Comparison of ENCODE assay signal across 8 cellular contexts in the genomic region with DNA sequence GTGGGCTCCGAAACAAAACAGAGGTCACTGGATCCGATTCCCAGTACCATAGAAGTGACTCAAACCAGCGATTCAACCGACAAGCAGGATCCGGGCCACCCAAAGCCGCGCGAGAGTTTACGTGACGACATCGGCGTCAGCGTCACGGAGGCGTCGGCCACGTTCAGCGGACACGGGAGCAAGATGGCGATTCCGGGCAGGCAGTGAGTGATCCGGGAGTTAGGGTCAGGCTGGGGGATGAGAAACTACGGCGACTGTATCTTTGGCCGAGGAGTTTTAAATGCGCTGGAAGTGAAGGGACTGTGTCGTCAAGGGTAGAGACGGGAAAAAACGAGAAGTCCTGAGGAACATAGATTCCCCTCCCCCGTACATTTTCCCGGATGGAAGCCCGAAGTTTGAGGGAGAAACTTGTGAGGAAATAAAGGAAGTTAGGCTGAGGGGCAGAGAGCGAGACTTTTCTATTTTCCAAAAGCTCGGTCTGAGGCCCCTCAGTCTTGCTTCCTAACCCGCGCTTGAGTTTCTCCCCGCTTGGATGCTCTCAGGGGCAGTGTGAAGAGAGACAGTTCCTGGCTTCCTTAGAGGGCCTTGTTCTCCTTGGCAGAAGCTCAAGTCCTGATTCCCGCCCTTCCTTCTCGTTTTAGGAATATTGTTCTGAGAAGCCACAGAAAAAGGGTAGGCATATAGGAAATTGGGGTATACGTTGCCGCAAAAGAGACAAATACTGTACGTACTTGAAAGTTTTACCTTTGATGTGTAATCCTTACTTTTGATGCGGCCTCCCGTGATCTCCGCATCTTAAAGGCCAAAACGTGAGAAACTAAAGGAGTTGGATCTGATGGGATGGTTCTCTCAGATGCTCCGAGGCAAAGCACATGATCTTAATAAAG. TPM values are rescaled to one million over a fixed set of nuclear protein-coding genes. Genes with fewer than 3 reads are reported as not detected.
DNase-seq lines count a peak whose midpoint lies in the region; ATAC-seq lines count a peak whose summit lies in the region.

A gene with protein sequence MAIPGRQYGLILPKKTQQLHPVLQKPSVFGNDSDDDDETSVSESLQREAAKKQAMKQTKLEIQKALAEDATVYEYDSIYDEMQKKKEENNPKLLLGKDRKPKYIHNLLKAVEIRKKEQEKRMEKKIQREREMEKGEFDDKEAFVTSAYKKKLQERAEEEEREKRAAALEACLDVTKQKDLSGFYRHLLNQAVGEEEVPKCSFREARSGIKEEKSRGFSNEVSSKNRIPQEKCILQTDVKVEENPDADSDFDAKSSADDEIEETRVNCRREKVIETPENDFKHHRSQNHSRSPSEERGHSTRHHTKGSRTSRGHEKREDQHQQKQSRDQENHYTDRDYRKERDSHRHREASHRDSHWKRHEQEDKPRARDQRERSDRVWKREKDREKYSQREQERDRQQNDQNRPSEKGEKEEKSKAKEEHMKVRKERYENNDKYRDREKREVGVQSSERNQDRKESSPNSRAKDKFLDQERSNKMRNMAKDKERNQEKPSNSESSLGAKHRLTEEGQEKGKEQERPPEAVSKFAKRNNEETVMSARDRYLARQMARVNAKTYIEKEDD (plus strand): TSS at position 156 of the 887 bp plus-strand sequence. CDS start 28 bp downstream, at position 184.

- H3K4me3 Mint-ChIP-seq in activated naive CD4-positive, alpha-beta T cell treated with anti-CD3 and anti-CD28 coated beads, Interleukin-2, amount 50 U/mL, for 24 hours: peak within 1 kb of the TSS; percentile 99

- DNase-seq in GM03348 (ENCODE audit: low spot score) (peak; percentile 94), NCI-H1105 (lab: John Stamatoyannopoulos, UW) (peak; percentile 86), SKM-1 (lab: John Stamatoyannopoulos, UW; ENCODE audit: unreplicated experiment) (peak; percentile 86), glomerular endothelial cell (ENCODE audit: extremely low read depth, low read depth, low spot score) (peak; percentile 71), nucleus accumbens (lab: John Stamatoyannopoulos, UW) (peak in 55 of 56 donors; percentile 30 to 95 (median 83)), superior temporal gyrus (ENCODE audit: extremely low spot score) (peak; percentile 94)

- no peaks in the 10 kb centered on the region for H3K27me3 Mint-ChIP-seq in activated naive CD4-positive, alpha-beta T cell treated with anti-CD3 and anti-CD28 coated beads, Interleukin-2, amount 50 U/mL, for 24 hours

- peak; percentile 78 for ATAC-seq in HG02571 (IDR thresholded peaks at IDR 0.05; ENCODE audit: unreplicated experiment)

- peaks cover 47% of the 10 kb centered on the region for H3K4me1 Mint-ChIP-seq in activated naive CD4-positive, alpha-beta T cell treated with anti-CD3 and anti-CD28 coated beads, Interleukin-2, amount 50 U/mL, for 24 hours

- no peaks in the 10 kb centered on the region for H3K9me3 Mint-ChIP-seq in activated naive CD4-positive, alpha-beta T cell treated with anti-CD3 and anti-CD28 coated beads, Interleukin-2, amount 50 U/mL, for 24 hours

- peak within 1 kb of the TSS; percentile 99 for H3K27ac Mint-ChIP-seq in activated naive CD4-positive, alpha-beta T cell treated with anti-CD3 and anti-CD28 coated beads, Interleukin-2, amount 50 U/mL, for 24 hours

- H3K36me3 Mint-ChIP-seq in activated naive CD4-positive, alpha-beta T cell treated with anti-CD3 and anti-CD28 coated beads, Interleukin-2, amount 50 U/mL, for 24 hours: peaks cover 21% of the 10 kb centered on the region

RNA-seq across cellular contexts. Expression of the gene that starts here (rescaled TPM):
- 5.1 and 13.0 TPM in 2 replicates for total RNA-seq in glomerular endothelial cell

Comparison
In these comparisons a context has a peak if more than half of its experiments do, and no peak if none do; other contexts are left out.
1. Peak in every context shown above with its lines: DNase-seq and ATAC-seq.